10 cellular contexts compared by ENCODE assay signal in genomic region chr2:30410217-30410616, GRCh38. TPM values are rescaled to one million over a fixed set of nuclear protein-coding genes. Genes with fewer than 3 reads are reported as not detected.
DNase-seq lines count a peak whose midpoint lies in the region; ATAC-seq and TF ChIP-seq lines count a peak whose summit lies in the region.
"Had no signal": no experiment of that assay in that cellular context is flagged by ENCODE, and none has a peak within 500 bp of the region (broad histone marks: within the 10 kb centered on the region; RNA-seq: fewer than 3 reads in every experiment).

No MANE protein-coding gene starts in this region.

- peak; percentile 35 for DNase-seq in activated CD4-positive, alpha-beta T cell treated with anti-CD3 and anti-CD28 coated beads for 36 hours
- DNase-seq in activated CD4-positive, alpha-beta T cell treated with anti-CD3 and anti-CD28 coated beads, Interleukin-2, amount 10 ng/mL, durations not matched to agents 7 days and 5 days: no peak
- DNase-seq in NCI-H226 (peak; percentile 29), dermis blood vessel endothelial cell (peak; percentile 49), skeletal muscle cell (ENCODE audit: low read depth) (peak; percentile 37), HEK293T (ENCODE audit: extremely low spot score) (no peak), immature natural killer cell (no peak), thyroid gland (no peak)
- DNase-seq: adrenal gland had no signal

- TF ChIP-seq POLR2A in thyroid gland (IDR thresholded peaks at IDR 0.05): no peak

- peak; percentile 86 for ATAC-seq in activated CD4-positive, alpha-beta T cell treated with anti-CD3 and anti-CD28 coated beads for 36 hours

- peaks cover 0 to 2% of the 10 kb centered on the region in 2 donors for H3K4me1 ChIP-seq in thyroid gland

- no peaks in the 10 kb centered on the region for H3K27me3 Mint-ChIP-seq in activated CD4-positive, alpha-beta T cell treated with anti-CD3 and anti-CD28 coated beads for 36 hours
- H3K27me3 Mint-ChIP-seq in activated CD4-positive, alpha-beta T cell treated with anti-CD3 and anti-CD28 coated beads, Interleukin-2, amount 10 ng/mL, durations not matched to agents 7 days and 5 days: no peaks in the 10 kb centered on the region
- peaks cover 0 to 4% (median 1%) of the 10 kb centered on the region in 3 donors for H3K27me3 Mint-ChIP-seq in immature natural killer cell (ENCODE audit: low read depth in 3 of 3)
- H3K27me3 Mint-ChIP-seq: B cell had no signal

- no peaks in the 10 kb centered on the region for H3K36me3 ChIP-seq in thyroid gland
- H3K36me3 ChIP-seq: adrenal gland had no signal

- 74 to 82% methylated on average over 2 of the region's 2 CpGs for WGBS in thyroid gland, 2 donors

- intact Hi-C loops in activated CD4-positive, alpha-beta T cell treated with anti-CD3 and anti-CD28 coated beads for 36 hours (cut with DNase I, micrococcal nuclease): loop anchor here in 1 of 2 experiments (1.0 kb wide), 1 partner anchor 12 kb away; no protein-coding TSS in a partner anchor
- intact Hi-C loops in thyroid gland (cut with DNase I): no loop called here

- H3K4me3 Mint-ChIP-seq in activated CD4-positive, alpha-beta T cell treated with anti-CD3 and anti-CD28 coated beads for 36 hours: no peak overlapping the region
- no peak overlapping the region for H3K4me3 Mint-ChIP-seq in activated CD4-positive, alpha-beta T cell treated with anti-CD3 and anti-CD28 coated beads, Interleukin-2, amount 10 ng/mL, durations not matched to agents 7 days and 5 days
- H3K4me3 Mint-ChIP-seq in immature natural killer cell: no peak overlapping the region
- H3K4me3 Mint-ChIP-seq: B cell had no signal

- CTCF ChIA-PET in activated CD4-positive, alpha-beta T cell treated with anti-CD3 and anti-CD28 coated beads for 36 hours (lab: Charles Lee): interaction anchor here (2.2 kb wide), 1 partner anchor 246 kb away, joined by 8 read pairs; no protein-coding TSS in a partner anchor
- CTCF ChIA-PET in activated CD4-positive, alpha-beta T cell treated with anti-CD3 and anti-CD28 coated beads, Interleukin-2, amount 10 ng/mL, durations not matched to agents 7 days and 5 days (lab: Charles Lee): interaction anchor here (1.0 to 1.9 kb wide), 6 partner anchors 9 to 74 kb away, joined by 3 to 6 read pairs (median 4); no protein-coding TSS in a partner anchor
- CTCF ChIA-PET in HEK293T (lab: Yijun Ruan, JAX): interaction anchor here (0.7 kb wide), 1 partner anchor 202 kb away, joined by 5 read pairs; no protein-coding TSS in a partner anchor

- POLR2A ChIA-PET in activated CD4-positive, alpha-beta T cell treated with anti-CD3 and anti-CD28 coated beads for 36 hours (lab: Charles Lee): interaction anchor here (0.5 to 1.1 kb wide), 3 partner anchors 12 to 176 kb away, joined by 3 to 5 read pairs (median 4); no protein-coding TSS in a partner anchor
- POLR2A ChIA-PET in activated CD4-positive, alpha-beta T cell treated with anti-CD3 and anti-CD28 coated beads, Interleukin-2, amount 10 ng/mL, durations not matched to agents 7 days and 5 days (lab: Charles Lee): no interaction called here
- POLR2A ChIA-PET in HEK293T (lab: Yijun Ruan, JAX): interaction anchor here (1.0 kb wide), 1 partner anchor 36 kb away, joined by 3 read pairs; no protein-coding TSS in a partner anchor

- H3K27ac ChIP-seq in thyroid gland: no peak overlapping the region

- no peaks in the 10 kb centered on the region for H3K36me3 Mint-ChIP-seq in activated CD4-positive, alpha-beta T cell treated with anti-CD3 and anti-CD28 coated beads for 36 hours (ENCODE audit: low read depth)
- no peaks in the 10 kb centered on the region for H3K36me3 Mint-ChIP-seq in activated CD4-positive, alpha-beta T cell treated with anti-CD3 and anti-CD28 coated beads, Interleukin-2, amount 10 ng/mL, durations not matched to agents 7 days and 5 days (ENCODE audit: low read depth)
- no peaks in the 10 kb centered on the region for H3K36me3 Mint-ChIP-seq in immature natural killer cell

- peak overlapping the region; percentile 71 for H3K27ac Mint-ChIP-seq in activated CD4-positive, alpha-beta T cell treated with anti-CD3 and anti-CD28 coated beads for 36 hours
- H3K27ac Mint-ChIP-seq in activated CD4-positive, alpha-beta T cell treated with anti-CD3 and anti-CD28 coated beads, Interleukin-2, amount 10 ng/mL, durations not matched to agents 7 days and 5 days: no peak overlapping the region
- peak overlapping the region in 1 of 6 donors; percentile 8 for H3K27ac Mint-ChIP-seq in immature natural killer cell

- no peak for TF ChIP-seq CTCF in thyroid gland (IDR thresholded peaks at IDR 0.05)

- no peaks in the 10 kb centered on the region for H3K9me3 ChIP-seq in thyroid gland
- H3K9me3 ChIP-seq: adrenal gland had no signal

- H3K4me3 ChIP-seq in skeletal muscle cell (ENCODE audit: low read depth, low read length) (no peak overlapping the region), thyroid gland (replicated peaks in 1 of 3) (no peak overlapping the region)
- H3K4me3 ChIP-seq: adrenal gland had no signal

- H3K4me1 Mint-ChIP-seq in activated CD4-positive, alpha-beta T cell treated with anti-CD3 and anti-CD28 coated beads for 36 hours: peaks cover 39% of the 10 kb centered on the region
- H3K4me1 Mint-ChIP-seq in activated CD4-positive, alpha-beta T cell treated with anti-CD3 and anti-CD28 coated beads, Interleukin-2, amount 10 ng/mL, durations not matched to agents 7 days and 5 days: peaks cover 35% of the 10 kb centered on the region
- no peaks in the 10 kb centered on the region for H3K4me1 Mint-ChIP-seq in immature natural killer cell

- no peaks in the 10 kb centered on the region for H3K27me3 ChIP-seq in thyroid gland
- H3K27me3 ChIP-seq: adrenal gland had no signal

- peaks cover 3% of the 10 kb centered on the region for H3K9me3 Mint-ChIP-seq in activated CD4-positive, alpha-beta T cell treated with anti-CD3 and anti-CD28 coated beads for 36 hours (ENCODE audit: low read depth)
- peaks cover 7% of the 10 kb centered on the region for H3K9me3 Mint-ChIP-seq in activated CD4-positive, alpha-beta T cell treated with anti-CD3 and anti-CD28 coated beads, Interleukin-2, amount 10 ng/mL, durations not matched to agents 7 days and 5 days
- H3K9me3 Mint-ChIP-seq in immature natural killer cell: no peaks in the 10 kb centered on the region

TF ChIP-seq in HEK293T, 16 proteins besides CTCF, POLR2A, EP300 and RAD21:
- no peak for TF ChIP-seq FOXA1 (IDR thresholded peaks at IDR 0.05)
- no peak for TF ChIP-seq HDGF (IDR thresholded peaks at IDR 0.05; ENCODE audit: borderline replicate concordance)
- TF ChIP-seq L3MBTL2 (conservative IDR thresholded peaks at IDR 0.05): no peak
- no peak for TF ChIP-seq ZNF384 (IDR thresholded peaks at IDR 0.05)

RNA-seq across cellular contexts. Expression of gene LCLAT1, which starts 36.8 kb away (rescaled TPM):
- 10 to 100 TPM; 18.5 to 21.7 TPM for total RNA-seq in activated CD4-positive, alpha-beta T cell treated with anti-CD3 and anti-CD28 coated beads for 36 hours
- 10 to 100 TPM; 20.7 to 24.6 TPM for total RNA-seq in activated CD4-positive, alpha-beta T cell treated with anti-CD3 and anti-CD28 coated beads, Interleukin-2, amount 10 ng/mL, durations not matched to agents 7 days and 5 days
- total RNA-seq in dermis blood vessel endothelial cell: 14.6 and 15.4 TPM in 2 replicates
- polyA plus RNA-seq in immature natural killer cell: 10 to 100 TPM in 1 of 3 donors, 1 to 10 TPM in 2; 4.7 to 13.5 (median 5.4) TPM
- total RNA-seq in thyroid gland: 10 to 100 TPM; 47.3 to 68.7 (median 54.1) TPM

Comparison
In these comparisons a context has a peak if more than half of its experiments do, and no peak if none do; other contexts are left out.
1. DNase-seq: peak in activated CD4-positive, alpha-beta T cell treated with anti-CD3 and anti-CD28 coated beads for 36 hours (single experiment), NCI-H226 (single experiment), dermis blood vessel endothelial cell (single experiment) and skeletal muscle cell (single experiment); none in activated CD4-positive, alpha-beta T cell treated with anti-CD3 and anti-CD28 coated beads, Interleukin-2, amount 10 ng/mL, durations not matched to agents 7 days and 5 days (single experiment), HEK293T (single experiment), immature natural killer cell (0 of 3) and thyroid gland (0 of 2).